ENCODE assay signal across 17 cellular contexts in the genomic region with DNA sequence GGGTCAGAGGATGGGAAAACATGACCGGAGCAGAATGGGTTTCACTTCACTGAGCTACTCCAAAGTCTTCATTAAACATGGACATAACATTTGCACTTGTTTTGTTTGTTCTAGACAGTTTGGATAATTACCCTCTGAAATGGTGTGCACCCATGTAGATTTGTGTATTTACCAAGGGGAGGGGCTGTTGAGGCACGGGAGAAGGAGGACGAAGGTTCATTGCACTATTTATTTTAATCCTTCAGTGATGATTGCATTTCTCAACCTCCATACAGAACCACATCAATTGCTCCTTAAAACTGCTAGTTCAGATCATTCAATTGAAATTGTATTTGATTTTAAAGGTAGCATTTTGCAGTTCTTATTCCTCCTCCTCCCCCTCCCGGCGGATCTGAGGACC.
"Had no signal": no experiment of that assay in that cellular context is flagged by ENCODE, and none has a peak within 500 bp of the region (broad histone marks: within the 10 kb centered on the region; RNA-seq: fewer than 3 reads in every experiment).

No MANE protein-coding gene starts in this region.

- H3K4me3 ChIP-seq: cardiac muscle cell, hepatocyte, sigmoid colon, thoracic aorta, upper lobe of left lung had no signal

- H3K27me3 Mint-ChIP-seq: activated naive CD8-positive, alpha-beta T cell treated with anti-CD3 and anti-CD28 coated beads for 36 hours; effector memory CD8-positive, alpha-beta T cell; stimulated activated memory B cell treated with anti-CD40 and anti-IgM and Interleukin-4, amounts not matched to agents 10 μg/mL and 1 μg/mL and 100 μg/mL, for 72 hours had no signal

- DNase-seq: activated CD4-positive, alpha-beta T cell treated with anti-CD3 and anti-CD28 coated beads, Interleukin-2, amount 50 U/mL, for 4 hours; activated naive CD4-positive, alpha-beta T cell; activated naive CD8-positive, alpha-beta T cell treated with anti-CD3 and anti-CD28 coated beads for 36 hours; amniotic stem cell; effector memory CD8-positive, alpha-beta T cell; left colon; midbrain; sigmoid colon; stimulated activated CD4-positive, alpha-beta T cell treated with anti-CD3 and anti-CD28 coated beads, Interleukin-4, amount 100 ng/mL, for 4 hours; T-helper 2 cell; upper lobe of left lung had no signal

- H3K9me3 ChIP-seq: sigmoid colon, thoracic aorta, upper lobe of left lung had no signal

- FAIRE-seq: islet of Langerhans had no signal

- H3K27ac ChIP-seq: cardiac muscle cell, hepatocyte, sigmoid colon, thoracic aorta, upper lobe of left lung had no signal

- H3K27me3 ChIP-seq: hepatocyte, sigmoid colon, upper lobe of left lung had no signal

- H3K79me2 ChIP-seq: hepatocyte had no signal

- H3K36me3 ChIP-seq: cardiac muscle cell, sigmoid colon, thoracic aorta, upper lobe of left lung had no signal

- H2AFZ ChIP-seq: hepatocyte had no signal

- H3K36me3 Mint-ChIP-seq: activated naive CD8-positive, alpha-beta T cell treated with anti-CD3 and anti-CD28 coated beads for 36 hours; stimulated activated memory B cell treated with anti-CD40 and anti-IgM and Interleukin-4, amounts not matched to agents 10 μg/mL and 1 μg/mL and 100 μg/mL, for 72 hours had no signal

- H3K4me1 ChIP-seq: sigmoid colon, upper lobe of left lung had no signal

- H3K4me2 ChIP-seq: hepatocyte had no signal

- H3K4me1 Mint-ChIP-seq: activated naive CD8-positive, alpha-beta T cell treated with anti-CD3 and anti-CD28 coated beads for 36 hours; nephron; stimulated activated memory B cell treated with anti-CD40 and anti-IgM and Interleukin-4, amounts not matched to agents 10 μg/mL and 1 μg/mL and 100 μg/mL, for 72 hours had no signal

- ATAC-seq: effector memory CD8-positive, alpha-beta T cell; left colon; stimulated activated memory B cell treated with anti-CD40 and anti-IgM and Interleukin-4, amounts not matched to agents 10 μg/mL and 1 μg/mL and 100 μg/mL, for 72 hours had no signal

- H3K9me3 Mint-ChIP-seq: nephron; stimulated activated memory B cell treated with anti-CD40 and anti-IgM and Interleukin-4, amounts not matched to agents 10 μg/mL and 1 μg/mL and 100 μg/mL, for 72 hours had no signal

- H3K27ac Mint-ChIP-seq: activated naive CD8-positive, alpha-beta T cell treated with anti-CD3 and anti-CD28 coated beads for 36 hours; effector memory CD8-positive, alpha-beta T cell; stimulated activated memory B cell treated with anti-CD40 and anti-IgM and Interleukin-4, amounts not matched to agents 10 μg/mL and 1 μg/mL and 100 μg/mL, for 72 hours had no signal

- H3K4me3 Mint-ChIP-seq: activated naive CD8-positive, alpha-beta T cell treated with anti-CD3 and anti-CD28 coated beads for 36 hours; effector memory CD8-positive, alpha-beta T cell; nephron; stimulated activated memory B cell treated with anti-CD40 and anti-IgM and Interleukin-4, amounts not matched to agents 10 μg/mL and 1 μg/mL and 100 μg/mL, for 72 hours had no signal
